1 cellular context compared by ENCODE assay signal in the genomic region with DNA sequence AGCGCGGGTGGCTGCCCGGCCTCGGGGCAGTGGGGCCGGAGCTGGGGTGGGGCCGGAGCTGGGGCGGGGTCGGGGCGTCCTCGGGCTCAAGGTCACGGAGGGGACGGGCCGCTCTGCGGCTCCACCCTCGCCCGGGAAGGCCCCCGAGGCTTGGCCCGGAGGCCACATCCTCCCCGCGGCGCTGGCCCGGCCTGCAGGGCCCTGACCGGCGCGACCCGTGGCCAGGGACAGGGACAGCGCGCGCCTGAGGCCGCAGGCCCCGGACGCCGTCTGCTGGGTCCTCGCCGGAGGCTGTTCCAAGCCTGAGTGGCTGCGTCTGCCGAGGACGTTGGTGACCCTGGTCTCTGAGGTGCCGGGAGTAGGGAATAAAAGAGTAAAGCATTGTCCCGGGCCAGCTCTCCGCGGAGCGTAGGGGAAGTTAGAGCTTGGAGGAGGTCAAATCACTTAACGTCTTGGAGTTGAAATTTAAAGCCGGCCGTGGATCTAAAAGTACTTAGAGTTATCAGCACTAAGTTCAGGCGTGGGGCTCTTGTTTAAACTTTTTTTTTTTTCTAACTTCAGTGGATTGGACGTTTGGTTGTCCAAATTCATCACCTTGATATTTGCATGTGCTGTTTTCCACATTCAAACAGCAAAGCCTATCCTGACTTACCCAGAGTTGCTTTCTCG.
A peak's percentile ranks its signal among the peaks of the same experiment; 100 is the strongest.
TF ChIP-seq lines count a peak whose summit lies in the region.

No MANE protein-coding gene starts in this region.

TF ChIP-seq in HepG2, 621 proteins besides CTCF, POLR2A, EP300 and RAD21 (continues in another document):
- TF ChIP-seq SOX5 (CRISPR knock-in tag; IDR thresholded peaks at IDR 0.05; ENCODE audit: borderline replicate concordance) (peak; percentile 45; the same call in 1 of the 2 replicates), ZNF572 (CRISPR knock-in tag; IDR thresholded peaks at IDR 0.05) (no peak), NCOA1 (CRISPR knock-in tag; IDR thresholded peaks at IDR 0.05) (no peak), ZNF124 (CRISPR knock-in tag; IDR thresholded peaks at IDR 0.05) (peak; percentile 44; the same call in 1 of the 2 replicates), ZSCAN29 (CRISPR knock-in tag; conservative IDR thresholded peaks at IDR 0.05) (no peak), TBL1XR1 (IDR thresholded peaks at IDR 0.05; ENCODE audit: borderline replicate concordance, low read length, partially characterized antibody) (no peak), ZNF761 (CRISPR knock-in tag; conservative IDR thresholded peaks at IDR 0.05) (no peak), ZSCAN21 (CRISPR knock-in tag; IDR thresholded peaks at IDR 0.05; ENCODE audit: borderline replicate concordance) (no peak), FOXA3 (CRISPR knock-in tag; IDR thresholded peaks at IDR 0.05) (peak; percentile 22; the same call in 1 of the 2 replicates), ZNF768 (CRISPR knock-in tag; IDR thresholded peaks at IDR 0.05) (peak; percentile 66; the same call in 1 of the 2 replicates), SETDB1 (CRISPR knock-in tag; IDR thresholded peaks at IDR 0.05; ENCODE audit: borderline replicate concordance) (no peak), ZNF256 (CRISPR knock-in tag; conservative IDR thresholded peaks at IDR 0.05) (no peak), CCDC6 (CRISPR knock-in tag; IDR thresholded peaks at IDR 0.05) (no peak), EED (CRISPR knock-in tag; IDR thresholded peaks at IDR 0.05) (no peak), YEATS2 (CRISPR knock-in tag; IDR thresholded peaks at IDR 0.05; ENCODE audit: borderline replicate concordance) (peak; percentile 51; the same call in 1 of the 2 replicates), RAD51 (IDR thresholded peaks at IDR 0.05; ENCODE audit: borderline replicate concordance) (no peak), KDM1A (CRISPR knock-in tag; IDR thresholded peaks at IDR 0.05) (no peak), RBM22 (optimal IDR thresholded peaks at IDR 0.05; ENCODE audit: low read length) (no peak), NFYC (CRISPR knock-in tag; IDR thresholded peaks at IDR 0.05) (peak; percentile 9; the same call in 1 of the 2 replicates), NBN (conservative IDR thresholded peaks at IDR 0.05) (no peak), ZFX (CRISPR knock-in tag; IDR thresholded peaks at IDR 0.05; ENCODE audit: low read depth) (peak; percentile 97), SRY (CRISPR knock-in tag; IDR thresholded peaks at IDR 0.05) (no peak), NR3C1 (CRISPR knock-in tag; IDR thresholded peaks at IDR 0.05) (no peak), SP5 (CRISPR knock-in tag; IDR thresholded peaks at IDR 0.05; ENCODE audit: borderline replicate concordance, low read depth) (peak; percentile 81), ZNF563 (CRISPR knock-in tag; IDR thresholded peaks at IDR 0.05) (peak; percentile 75; the same call in 1 of the 2 replicates), KMT2B (CRISPR knock-in tag; IDR thresholded peaks at IDR 0.05) (no peak), ZNF547 (CRISPR knock-in tag; IDR thresholded peaks at IDR 0.05) (no peak), SPEN (CRISPR knock-in tag; IDR thresholded peaks at IDR 0.05; ENCODE audit: low read depth) (peak; percentile 85; the same call in 1 of the 2 replicates), ZNF777 (CRISPR knock-in tag; IDR thresholded peaks at IDR 0.05) (peak; percentile 52; the same call in 1 of the 2 replicates), HES4 (CRISPR knock-in tag; IDR thresholded peaks at IDR 0.05; ENCODE audit: borderline replicate concordance) (0 out of 2 replicates have a peak, but pooled peaks have one; percentile 48), SALL1 (CRISPR knock-in tag; IDR thresholded peaks at IDR 0.05) (peak; percentile 74), ZNF451 (CRISPR knock-in tag; IDR thresholded peaks at IDR 0.05) (no peak; the same call in 1 of the 2 replicates), FOXK2 (IDR thresholded peaks at IDR 0.05) (no peak), THYN1 (CRISPR knock-in tag; IDR thresholded peaks at IDR 0.05; ENCODE audit: borderline replicate concordance, low read depth) (no peak), ZNF672 (CRISPR knock-in tag; IDR thresholded peaks at IDR 0.05) (no peak), KLF15 (CRISPR knock-in tag; IDR thresholded peaks at IDR 0.05; ENCODE audit: borderline replicate concordance) (no peak), HMGA1 (CRISPR knock-in tag; conservative IDR thresholded peaks at IDR 0.05) (no peak), ZFP90 (CRISPR knock-in tag; IDR thresholded peaks at IDR 0.05; ENCODE audit: borderline replicate concordance) (no peak)
- TF ChIP-seq, protein P1, sequence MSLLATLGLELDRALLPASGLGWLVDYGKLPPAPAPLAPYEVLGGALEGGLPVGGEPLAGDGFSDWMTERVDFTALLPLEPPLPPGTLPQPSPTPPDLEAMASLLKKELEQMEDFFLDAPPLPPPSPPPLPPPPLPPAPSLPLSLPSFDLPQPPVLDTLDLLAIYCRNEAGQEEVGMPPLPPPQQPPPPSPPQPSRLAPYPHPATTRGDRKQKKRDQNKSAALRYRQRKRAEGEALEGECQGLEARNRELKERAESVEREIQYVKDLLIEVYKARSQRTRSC (CRISPR knock-in tag; IDR thresholded peaks at IDR 0.05; ENCODE audit: low read depth): no peak
- TF ChIP-seq, protein P2, sequence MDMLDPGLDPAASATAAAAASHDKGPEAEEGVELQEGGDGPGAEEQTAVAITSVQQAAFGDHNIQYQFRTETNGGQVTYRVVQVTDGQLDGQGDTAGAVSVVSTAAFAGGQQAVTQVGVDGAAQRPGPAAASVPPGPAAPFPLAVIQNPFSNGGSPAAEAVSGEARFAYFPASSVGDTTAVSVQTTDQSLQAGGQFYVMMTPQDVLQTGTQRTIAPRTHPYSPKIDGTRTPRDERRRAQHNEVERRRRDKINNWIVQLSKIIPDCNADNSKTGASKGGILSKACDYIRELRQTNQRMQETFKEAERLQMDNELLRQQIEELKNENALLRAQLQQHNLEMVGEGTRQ (IDR thresholded peaks at IDR 0.05; ENCODE audit: low read depth, low read length): no peak
- TF ChIP-seq, protein P2 (CRISPR knock-in tag; IDR thresholded peaks at IDR 0.05; ENCODE audit: borderline replicate concordance): no peak
- TF ChIP-seq, protein P3, sequence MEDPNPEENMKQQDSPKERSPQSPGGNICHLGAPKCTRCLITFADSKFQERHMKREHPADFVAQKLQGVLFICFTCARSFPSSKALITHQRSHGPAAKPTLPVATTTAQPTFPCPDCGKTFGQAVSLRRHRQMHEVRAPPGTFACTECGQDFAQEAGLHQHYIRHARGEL (CRISPR knock-in tag; IDR thresholded peaks at IDR 0.05): no peak
- TF ChIP-seq, protein P4, sequence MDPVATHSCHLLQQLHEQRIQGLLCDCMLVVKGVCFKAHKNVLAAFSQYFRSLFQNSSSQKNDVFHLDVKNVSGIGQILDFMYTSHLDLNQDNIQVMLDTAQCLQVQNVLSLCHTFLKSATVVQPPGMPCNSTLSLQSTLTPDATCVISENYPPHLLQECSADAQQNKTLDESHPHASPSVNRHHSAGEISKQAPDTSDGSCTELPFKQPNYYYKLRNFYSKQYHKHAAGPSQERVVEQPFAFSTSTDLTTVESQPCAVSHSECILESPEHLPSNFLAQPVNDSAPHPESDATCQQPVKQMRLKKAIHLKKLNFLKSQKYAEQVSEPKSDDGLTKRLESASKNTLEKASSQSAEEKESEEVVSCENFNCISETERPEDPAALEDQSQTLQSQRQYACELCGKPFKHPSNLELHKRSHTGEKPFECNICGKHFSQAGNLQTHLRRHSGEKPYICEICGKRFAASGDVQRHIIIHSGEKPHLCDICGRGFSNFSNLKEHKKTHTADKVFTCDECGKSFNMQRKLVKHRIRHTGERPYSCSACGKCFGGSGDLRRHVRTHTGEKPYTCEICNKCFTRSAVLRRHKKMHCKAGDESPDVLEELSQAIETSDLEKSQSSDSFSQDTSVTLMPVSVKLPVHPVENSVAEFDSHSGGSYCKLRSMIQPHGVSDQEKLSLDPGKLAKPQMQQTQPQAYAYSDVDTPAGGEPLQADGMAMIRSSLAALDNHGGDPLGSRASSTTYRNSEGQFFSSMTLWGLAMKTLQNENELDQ (CRISPR knock-in tag; IDR thresholded peaks at IDR 0.05; ENCODE audit: borderline replicate concordance): no peak
- TF ChIP-seq, protein P5, sequence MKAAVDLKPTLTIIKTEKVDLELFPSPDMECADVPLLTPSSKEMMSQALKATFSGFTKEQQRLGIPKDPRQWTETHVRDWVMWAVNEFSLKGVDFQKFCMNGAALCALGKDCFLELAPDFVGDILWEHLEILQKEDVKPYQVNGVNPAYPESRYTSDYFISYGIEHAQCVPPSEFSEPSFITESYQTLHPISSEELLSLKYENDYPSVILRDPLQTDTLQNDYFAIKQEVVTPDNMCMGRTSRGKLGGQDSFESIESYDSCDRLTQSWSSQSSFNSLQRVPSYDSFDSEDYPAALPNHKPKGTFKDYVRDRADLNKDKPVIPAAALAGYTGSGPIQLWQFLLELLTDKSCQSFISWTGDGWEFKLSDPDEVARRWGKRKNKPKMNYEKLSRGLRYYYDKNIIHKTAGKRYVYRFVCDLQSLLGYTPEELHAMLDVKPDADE (CRISPR knock-in tag; IDR thresholded peaks at IDR 0.05): 0 out of 2 replicates have a peak, but pooled peaks have one; percentile 40
- TF ChIP-seq, protein P6, sequence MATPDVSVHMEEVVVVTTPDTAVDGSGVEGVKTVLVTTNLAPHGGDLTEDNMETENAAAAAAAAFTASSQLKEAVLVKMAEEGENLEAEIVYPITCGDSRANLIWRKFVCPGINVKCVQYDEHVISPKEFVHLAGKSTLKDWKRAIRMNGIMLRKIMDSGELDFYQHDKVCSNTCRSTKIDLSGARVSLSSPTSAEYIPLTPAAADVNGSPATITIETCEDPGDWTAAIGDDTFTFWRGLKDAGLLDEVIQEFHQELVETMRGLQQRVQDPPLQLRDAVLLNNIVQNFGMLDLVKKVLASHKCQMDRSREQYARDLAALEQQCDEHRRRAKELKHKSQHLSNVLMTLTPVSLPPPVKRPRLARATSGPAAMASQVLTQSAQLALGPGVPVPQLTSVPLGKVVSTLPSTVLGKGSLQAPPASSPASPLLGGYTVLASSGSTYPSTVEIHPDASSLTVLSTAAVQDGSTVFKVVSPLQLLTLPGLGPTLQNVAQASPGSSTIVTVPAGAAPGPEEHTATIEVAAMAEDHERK (CRISPR knock-in tag; IDR thresholded peaks at IDR 0.05; ENCODE audit: low read depth): no peak
- TF ChIP-seq, protein P7, sequence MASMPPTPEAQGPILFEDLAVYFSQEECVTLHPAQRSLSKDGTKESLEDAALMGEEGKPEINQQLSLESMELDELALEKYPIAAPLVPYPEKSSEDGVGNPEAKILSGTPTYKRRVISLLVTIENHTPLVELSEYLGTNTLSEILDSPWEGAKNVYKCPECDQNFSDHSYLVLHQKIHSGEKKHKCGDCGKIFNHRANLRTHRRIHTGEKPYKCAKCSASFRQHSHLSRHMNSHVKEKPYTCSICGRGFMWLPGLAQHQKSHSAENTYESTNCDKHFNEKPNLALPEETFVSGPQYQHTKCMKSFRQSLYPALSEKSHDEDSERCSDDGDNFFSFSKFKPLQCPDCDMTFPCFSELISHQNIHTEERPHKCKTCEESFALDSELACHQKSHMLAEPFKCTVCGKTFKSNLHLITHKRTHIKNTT (CRISPR knock-in tag; IDR thresholded peaks at IDR 0.05): no peak
- TF ChIP-seq, protein P8, sequence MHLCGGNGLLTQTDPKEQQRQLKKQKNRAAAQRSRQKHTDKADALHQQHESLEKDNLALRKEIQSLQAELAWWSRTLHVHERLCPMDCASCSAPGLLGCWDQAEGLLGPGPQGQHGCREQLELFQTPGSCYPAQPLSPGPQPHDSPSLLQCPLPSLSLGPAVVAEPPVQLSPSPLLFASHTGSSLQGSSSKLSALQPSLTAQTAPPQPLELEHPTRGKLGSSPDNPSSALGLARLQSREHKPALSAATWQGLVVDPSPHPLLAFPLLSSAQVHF (CRISPR knock-in tag; IDR thresholded peaks at IDR 0.05): no peak
- TF ChIP-seq, protein P9, sequence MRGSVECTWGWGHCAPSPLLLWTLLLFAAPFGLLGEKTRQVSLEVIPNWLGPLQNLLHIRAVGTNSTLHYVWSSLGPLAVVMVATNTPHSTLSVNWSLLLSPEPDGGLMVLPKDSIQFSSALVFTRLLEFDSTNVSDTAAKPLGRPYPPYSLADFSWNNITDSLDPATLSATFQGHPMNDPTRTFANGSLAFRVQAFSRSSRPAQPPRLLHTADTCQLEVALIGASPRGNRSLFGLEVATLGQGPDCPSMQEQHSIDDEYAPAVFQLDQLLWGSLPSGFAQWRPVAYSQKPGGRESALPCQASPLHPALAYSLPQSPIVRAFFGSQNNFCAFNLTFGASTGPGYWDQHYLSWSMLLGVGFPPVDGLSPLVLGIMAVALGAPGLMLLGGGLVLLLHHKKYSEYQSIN (CRISPR knock-in tag; IDR thresholded peaks at IDR 0.05; ENCODE audit: borderline replicate concordance): no peak
- TF ChIP-seq, protein P10, sequence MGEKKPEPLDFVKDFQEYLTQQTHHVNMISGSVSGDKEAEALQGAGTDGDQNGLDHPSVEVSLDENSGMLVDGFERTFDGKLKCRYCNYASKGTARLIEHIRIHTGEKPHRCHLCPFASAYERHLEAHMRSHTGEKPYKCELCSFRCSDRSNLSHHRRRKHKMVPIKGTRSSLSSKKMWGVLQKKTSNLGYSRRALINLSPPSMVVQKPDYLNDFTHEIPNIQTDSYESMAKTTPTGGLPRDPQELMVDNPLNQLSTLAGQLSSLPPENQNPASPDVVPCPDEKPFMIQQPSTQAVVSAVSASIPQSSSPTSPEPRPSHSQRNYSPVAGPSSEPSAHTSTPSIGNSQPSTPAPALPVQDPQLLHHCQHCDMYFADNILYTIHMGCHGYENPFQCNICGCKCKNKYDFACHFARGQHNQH (CRISPR knock-in tag; IDR thresholded peaks at IDR 0.05): no peak
